In the genomic region with DNA sequence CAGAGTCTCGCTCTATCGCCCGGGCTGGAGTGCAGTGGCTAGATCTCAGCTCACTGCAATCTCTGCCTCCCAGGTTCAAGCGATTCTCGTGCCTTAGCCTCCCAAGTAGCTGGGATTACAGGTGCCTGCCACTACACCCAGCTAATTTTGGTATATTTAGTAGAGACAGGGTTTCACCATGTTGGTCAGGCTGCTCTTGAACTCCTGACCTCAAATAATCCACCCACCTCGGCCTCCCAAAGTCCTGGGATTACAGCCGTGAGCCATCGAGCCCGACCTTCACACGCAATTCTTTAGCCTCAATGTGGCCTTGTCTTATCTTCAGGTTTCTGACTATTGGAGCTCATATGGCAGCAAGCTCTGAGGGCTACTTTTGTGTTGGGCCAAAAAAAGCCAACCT, we compare ENCODE assay signal across 8 cellular contexts. TPM values are rescaled to one million over a fixed set of nuclear protein-coding genes. Genes with fewer than 3 reads are reported as not detected.
A peak's percentile ranks its signal among the peaks of the same experiment; 100 is the strongest.
DNase-seq lines count a peak whose midpoint lies in the region; ATAC-seq and TF ChIP-seq lines count a peak whose summit lies in the region.
"Not testable (repeated sequence)": the region's sequence is repeated elsewhere in the genome, so short reads cannot be mapped to it uniquely, and the experiment has no call there.

No MANE protein-coding gene starts in this region.

- H3K4me3 Mint-ChIP-seq in activated CD4-positive, alpha-beta memory T cell treated with anti-CD3 and anti-CD28 coated beads, Interleukin-2, amount 10 ng/mL, durations not matched to agents 7 days and 5 days, result peak overlapping the region; percentile 79
- peak overlapping the region; percentile 89 for H3K4me3 Mint-ChIP-seq in neural crest cell
- peak overlapping the region; percentile 54 for H3K4me3 Mint-ChIP-seq in stimulated activated effector memory CD8-positive, alpha-beta T cell treated with anti-CD3 and anti-CD28 coated beads, Interleukin-12 subunit alpha, Interleukin-12 subunit beta, amount 100 ng/mL, for 72 hours

- H3K27ac Mint-ChIP-seq in activated CD4-positive, alpha-beta memory T cell treated with anti-CD3 and anti-CD28 coated beads, Interleukin-2, amount 10 ng/mL, durations not matched to agents 7 days and 5 days; stimulated activated effector memory CD8-positive, alpha-beta T cell treated with anti-CD3 and anti-CD28 coated beads, Interleukin-12 subunit alpha, Interleukin-12 subunit beta, amount 100 ng/mL, for 72 hours: not testable (repeated sequence)
- peak overlapping the region; percentile 97 for H3K27ac Mint-ChIP-seq in neural crest cell (ENCODE audit: unreplicated experiment)

- not testable (repeated sequence) for H3K9me3 ChIP-seq in DND-41 (ENCODE audit: insufficient read depth, low read length, severe bottlenecking); ascending aorta; esophagus squamous epithelium; lower lobe of right lung; upper lobe of left lung

- H3K4me3 ChIP-seq in DND-41 (ENCODE audit: low read depth in 1 of 2, low read length in 2 of 2); ascending aorta; esophagus squamous epithelium; lower lobe of right lung; upper lobe of left lung: not testable (repeated sequence)

- not testable (repeated sequence) for H3K9me3 Mint-ChIP-seq in activated CD4-positive, alpha-beta memory T cell treated with anti-CD3 and anti-CD28 coated beads, Interleukin-2, amount 10 ng/mL, durations not matched to agents 7 days and 5 days; neural crest cell; stimulated activated effector memory CD8-positive, alpha-beta T cell treated with anti-CD3 and anti-CD28 coated beads, Interleukin-12 subunit alpha, Interleukin-12 subunit beta, amount 100 ng/mL, for 72 hours

- H3K27ac ChIP-seq in DND-41 (ENCODE audit: low read length), result not testable (repeated sequence)
- H3K27ac ChIP-seq in ascending aorta (peak overlapping the region; percentile 97 to 99), esophagus squamous epithelium (peak overlapping the region; percentile 81 to 98 (median 94)), lower lobe of right lung (peak overlapping the region; percentile 97), upper lobe of left lung (peak overlapping the region in 3 of 4 donors; percentile 90 to 100 (median 93))

- H3K9ac ChIP-seq in DND-41 (ENCODE audit: low read depth, low read length), result not testable (repeated sequence)

- H4K20me1 ChIP-seq in DND-41 (ENCODE audit: insufficient read depth, low read length), result not testable (repeated sequence)

- intact Hi-C loops in ascending aorta (cut with DNase I), result loop anchor here (5.0 kb wide), 2 partner anchors 83 to 167 kb away; a partner anchor contains a TSS
- intact Hi-C loops in esophagus squamous epithelium (cut with DNase I); lower lobe of right lung (cut with DNase I): not testable (repeated sequence)

- not testable (repeated sequence) for TF ChIP-seq POLR2A in esophagus squamous epithelium (IDR thresholded peaks at IDR 0.05); upper lobe of left lung (IDR thresholded peaks at IDR 0.05)

- 89 to 90% methylated on average over 5 to 9 of the region's 10 CpGs for WGBS in esophagus squamous epithelium, 2 donors
- WGBS in upper lobe of left lung, 2 donors, result 92 to 97% methylated on average over 10 of the region's 10 CpGs

- TF ChIP-seq CTCF in DND-41 (IDR thresholded peaks at IDR 0.05; ENCODE audit: borderline replicate concordance, extremely low read depth, low read length, poor library complexity, severe bottlenecking); ascending aorta (IDR thresholded peaks at IDR 0.05); esophagus squamous epithelium (IDR thresholded peaks at IDR 0.05); lower lobe of right lung (IDR thresholded peaks at IDR 0.05); neural crest cell (conservative IDR thresholded peaks at IDR 0.05); upper lobe of left lung (IDR thresholded peaks at IDR 0.05): not testable (repeated sequence)

- H3K4me1 Mint-ChIP-seq in activated CD4-positive, alpha-beta memory T cell treated with anti-CD3 and anti-CD28 coated beads, Interleukin-2, amount 10 ng/mL, durations not matched to agents 7 days and 5 days, result peaks cover 28% of the 10 kb centered on the region
- H3K4me1 Mint-ChIP-seq in neural crest cell, result peaks cover 30% of the 10 kb centered on the region
- peaks cover 24% of the 10 kb centered on the region for H3K4me1 Mint-ChIP-seq in stimulated activated effector memory CD8-positive, alpha-beta T cell treated with anti-CD3 and anti-CD28 coated beads, Interleukin-12 subunit alpha, Interleukin-12 subunit beta, amount 100 ng/mL, for 72 hours

- H2AFZ ChIP-seq in DND-41 (ENCODE audit: low read depth, low read length), result not testable (repeated sequence)

- not testable (repeated sequence) for TF ChIP-seq EP300 in upper lobe of left lung (IDR thresholded peaks at IDR 0.05)

- H3K4me2 ChIP-seq in DND-41 (ENCODE audit: insufficient read depth, low read length), result peak overlapping the region; percentile 61

- not testable (repeated sequence) for H3K27me3 Mint-ChIP-seq in activated CD4-positive, alpha-beta memory T cell treated with anti-CD3 and anti-CD28 coated beads, Interleukin-2, amount 10 ng/mL, durations not matched to agents 7 days and 5 days; neural crest cell (ENCODE audit: low read depth)

- not testable (repeated sequence) for ATAC-seq in DND-41 (ENCODE audit: insufficient read depth, low read depth); lower lobe of right lung; stimulated activated effector memory CD8-positive, alpha-beta T cell treated with anti-CD3 and anti-CD28 coated beads, Interleukin-12 subunit alpha, Interleukin-12 subunit beta, amount 100 ng/mL, for 72 hours; upper lobe of left lung (ENCODE audit: low FRiP score in 2 of 2)

- not testable (repeated sequence) for H3K36me3 ChIP-seq in DND-41 (ENCODE audit: insufficient read depth, low read length); ascending aorta; esophagus squamous epithelium; lower lobe of right lung; upper lobe of left lung

- peaks cover 23% of the 10 kb centered on the region for H3K4me1 ChIP-seq in DND-41 (ENCODE audit: insufficient read depth, low read length)
- peaks cover 0 to 15% of the 10 kb centered on the region in 2 donors for H3K4me1 ChIP-seq in ascending aorta
- H3K4me1 ChIP-seq in esophagus squamous epithelium, result peaks cover 11 to 35% (median 15%) of the 10 kb centered on the region in 3 donors
- H3K4me1 ChIP-seq in lower lobe of right lung, result peaks cover 18% of the 10 kb centered on the region
- peaks cover 16 to 34% (median 19%) of the 10 kb centered on the region in 4 donors for H3K4me1 ChIP-seq in upper lobe of left lung

- CTCF ChIA-PET in activated CD4-positive, alpha-beta memory T cell treated with anti-CD3 and anti-CD28 coated beads, Interleukin-2, amount 10 ng/mL, durations not matched to agents 7 days and 5 days (lab: Charles Lee), result interaction anchor here (1.1 kb wide), 3 partner anchors 10 to 51 kb away, joined by 3 to 4 read pairs (median 3); a partner anchor contains a TSS

- POLR2A ChIA-PET in activated CD4-positive, alpha-beta memory T cell treated with anti-CD3 and anti-CD28 coated beads, Interleukin-2, amount 10 ng/mL, durations not matched to agents 7 days and 5 days (lab: Charles Lee), result not testable (repeated sequence)

- H3K36me3 Mint-ChIP-seq in activated CD4-positive, alpha-beta memory T cell treated with anti-CD3 and anti-CD28 coated beads, Interleukin-2, amount 10 ng/mL, durations not matched to agents 7 days and 5 days (ENCODE audit: low read depth); neural crest cell (ENCODE audit: low read depth); stimulated activated effector memory CD8-positive, alpha-beta T cell treated with anti-CD3 and anti-CD28 coated beads, Interleukin-12 subunit alpha, Interleukin-12 subunit beta, amount 100 ng/mL, for 72 hours: not testable (repeated sequence)

- not testable (repeated sequence) for DNase-seq in DND-41; activated CD4-positive, alpha-beta memory T cell treated with anti-CD3 and anti-CD28 coated beads, Interleukin-2, amount 10 ng/mL, durations not matched to agents 7 days and 5 days; ascending aorta (ENCODE audit: low spot score in 2 of 2); esophagus squamous epithelium (lab: John Stamatoyannopoulos, UW); lower lobe of right lung; neural crest cell (ENCODE audit: low read depth, low spot score); stimulated activated effector memory CD8-positive, alpha-beta T cell treated with anti-CD3 and anti-CD28 coated beads, Interleukin-12 subunit alpha, Interleukin-12 subunit beta, amount 100 ng/mL, for 72 hours (ENCODE audit: low spot score in 2 of 2); upper lobe of left lung

- not testable (repeated sequence) for H3K79me2 ChIP-seq in DND-41 (ENCODE audit: insufficient read depth, low read length)

- H3K27me3 ChIP-seq in DND-41 (ENCODE audit: insufficient read depth, low read length, poor library complexity) (peaks cover 10% of the 10 kb centered on the region), esophagus squamous epithelium (peaks cover 0 to 31% (median 0%) of the 10 kb centered on the region in 4 donors)
- H3K27me3 ChIP-seq in ascending aorta; lower lobe of right lung (ENCODE audit: low read depth); upper lobe of left lung: not testable (repeated sequence)

RNA-seq across cellular contexts. Expression of a gene that starts 22.6 kb away (rescaled TPM):
- total RNA-seq in activated CD4-positive, alpha-beta memory T cell treated with anti-CD3 and anti-CD28 coated beads, Interleukin-2, amount 10 ng/mL, durations not matched to agents 7 days and 5 days, result 10 to 100 TPM; 12.2 to 13.3 TPM
- total RNA-seq in ascending aorta, result 1,290 TPM
- total RNA-seq in esophagus squamous epithelium, result 10 to 100 TPM; 41.4 to 70.1 (median 46.5) TPM
- total RNA-seq in lower lobe of right lung, result 131 TPM
- 179 and 191 TPM in 2 replicates for total RNA-seq in neural crest cell
- 100 to 1,000 TPM in 5 of 6 donors, 10 to 100 TPM in 1; 95.9 to 266 (median 145) TPM for total RNA-seq in upper lobe of left lung

RNA-seq across cellular contexts. Expression of a gene that starts 58.9 kb away (rescaled TPM):
- total RNA-seq in activated CD4-positive, alpha-beta memory T cell treated with anti-CD3 and anti-CD28 coated beads, Interleukin-2, amount 10 ng/mL, durations not matched to agents 7 days and 5 days, result 100 to 1,000 TPM; 107 to 109 TPM
- total RNA-seq in ascending aorta, result 64.6 TPM
- 1 to 10 TPM in 3 of 4 donors, under 1 TPM in 1; 0.57 to 2.3 (median 1.6) TPM for total RNA-seq in esophagus squamous epithelium
- total RNA-seq in lower lobe of right lung, result 15.8 TPM
- 13.3 and 15.4 TPM in 2 replicates for total RNA-seq in neural crest cell
- total RNA-seq in upper lobe of left lung, result 10 to 100 TPM in 4 of 6 donors, 1 to 10 TPM in 2; 5.7 to 34.6 (median 14.0) TPM
